8 cellular contexts compared by ENCODE assay signal in the genomic region with DNA sequence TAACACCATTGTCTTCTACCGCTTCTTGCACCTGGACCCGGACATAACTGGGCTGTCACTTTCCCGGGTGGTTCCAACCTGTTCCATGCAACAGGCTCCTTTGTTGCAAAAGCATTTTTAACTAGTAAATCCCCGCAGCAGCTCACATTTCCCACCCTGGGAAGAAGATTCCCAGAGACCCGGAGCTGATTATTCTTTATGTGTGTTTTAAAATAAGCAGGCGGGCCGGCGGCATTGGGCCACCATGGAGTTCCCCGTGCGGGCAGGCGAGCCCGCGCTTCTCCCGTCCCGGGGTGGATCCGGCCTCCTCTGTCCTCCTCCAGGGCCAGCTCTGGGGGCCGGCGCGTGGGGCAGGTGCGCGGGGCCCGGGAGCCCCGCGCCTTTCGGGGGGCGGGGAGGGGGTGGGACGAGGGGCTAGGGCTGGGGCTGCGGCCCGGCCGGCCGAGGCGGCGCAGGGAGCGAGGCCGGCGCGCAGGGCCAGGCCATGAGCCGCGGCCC. TPM values are rescaled to one million over a fixed set of nuclear protein-coding genes. Genes with fewer than 3 reads are reported as not detected.
DNase-seq lines count a peak whose midpoint lies in the region; ATAC-seq and TF ChIP-seq lines count a peak whose summit lies in the region.

No MANE protein-coding gene starts in this region.

- peaks cover 1% of the 10 kb centered on the region for H3K36me3 ChIP-seq in kidney epithelial cell (ENCODE audit: control insufficient read depth, insufficient read depth, low read length)
- H3K36me3 ChIP-seq in subcutaneous abdominal adipose tissue (ENCODE audit: control insufficient read depth in 5 of 5, insufficient read depth in 5 of 5, low read length in 5 of 5): peaks cover 4 to 17% (median 15%) of the 10 kb centered on the region in 5 donors

- H3K36me3 Mint-ChIP-seq in activated naive CD8-positive, alpha-beta T cell treated with anti-CD3 and anti-CD28 coated beads, Interleukin-2, amount 10 ng/mL, durations not matched to agents 7 days and 5 days: peaks cover 12% of the 10 kb centered on the region

- H3K4me1 ChIP-seq in subcutaneous abdominal adipose tissue (ENCODE audit: control insufficient read depth in 5 of 5, insufficient read depth in 5 of 5, low read length in 5 of 5): peaks cover 5 to 58% (median 53%) of the 10 kb centered on the region in 5 donors

- H3K9me3 ChIP-seq in subcutaneous abdominal adipose tissue (ENCODE audit: control insufficient read depth in 5 of 5, low read length in 5 of 5): no peaks in the 10 kb centered on the region

- no peak for DNase-seq in AG10803 (ENCODE audit: low read depth)
- peak in 1 of 2 experiments; percentile 17 for DNase-seq in HL-60 (ENCODE audit: low read depth in 1 of 2, low spot score in 1 of 2)
- peak; percentile 54 for DNase-seq in activated naive CD8-positive, alpha-beta T cell treated with anti-CD3 and anti-CD28 coated beads, Interleukin-2, amount 10 ng/mL, durations not matched to agents 7 days and 5 days
- no peak for DNase-seq in kidney epithelial cell (ENCODE audit: low read depth)
- no peak for DNase-seq in NCI-H187 treated with DMSO at 0.1 percent for 48 hours (lab: John Stamatoyannopoulos, UW)
- DNase-seq in NCI-H748 treated with DMSO at 0.1 percent for 48 hours (lab: John Stamatoyannopoulos, UW): no peak
- no peak for DNase-seq in NCI-H526 (lab: John Stamatoyannopoulos, UW)

- no peaks in the 10 kb centered on the region for H3K9me3 Mint-ChIP-seq in activated naive CD8-positive, alpha-beta T cell treated with anti-CD3 and anti-CD28 coated beads, Interleukin-2, amount 10 ng/mL, durations not matched to agents 7 days and 5 days

- H3K27ac ChIP-seq in HL-60 (replicated peaks) (peak overlapping the region; percentile 70), subcutaneous abdominal adipose tissue (ENCODE audit: low read depth, low read length) (no peak overlapping the region)

- H3K4me1 Mint-ChIP-seq in activated naive CD8-positive, alpha-beta T cell treated with anti-CD3 and anti-CD28 coated beads, Interleukin-2, amount 10 ng/mL, durations not matched to agents 7 days and 5 days: peaks cover 17% of the 10 kb centered on the region

- H3K27me3 ChIP-seq in HL-60 (ENCODE audit: insufficient read depth, poor library complexity, severe bottlenecking) (no peaks in the 10 kb centered on the region), kidney epithelial cell (ENCODE audit: control insufficient read depth, insufficient read depth, low read length) (no peaks in the 10 kb centered on the region), subcutaneous abdominal adipose tissue (ENCODE audit: control insufficient read depth in 5 of 5, insufficient read depth in 4 of 5, low read length in 5 of 5) (no peaks in the 10 kb centered on the region)

- POLR2A ChIA-PET in activated naive CD8-positive, alpha-beta T cell treated with anti-CD3 and anti-CD28 coated beads, Interleukin-2, amount 10 ng/mL, durations not matched to agents 7 days and 5 days (lab: Charles Lee): interaction anchor here (1.0 kb wide), 1 partner anchor 92 kb away, joined by 3 read pairs; a partner anchor contains a TSS

- H3K4me3 ChIP-seq in AG10803 (ENCODE audit: low read length) (peak overlapping the region; percentile 88), HL-60 (replicated peaks; ENCODE audit: insufficient read depth, low read length) (peak overlapping the region; percentile 57), kidney epithelial cell (ENCODE audit: low read depth, low read length) (peak overlapping the region; percentile 92), subcutaneous abdominal adipose tissue (ENCODE audit: low read depth in 1 of 5, low read length in 5 of 5) (peak overlapping the region; percentile 64 to 89 (median 75))

- ATAC-seq in activated naive CD8-positive, alpha-beta T cell treated with anti-CD3 and anti-CD28 coated beads, Interleukin-2, amount 10 ng/mL, durations not matched to agents 7 days and 5 days (ENCODE audit: low read depth): no peak

- peak overlapping the region; percentile 72 for H3K27ac Mint-ChIP-seq in activated naive CD8-positive, alpha-beta T cell treated with anti-CD3 and anti-CD28 coated beads, Interleukin-2, amount 10 ng/mL, durations not matched to agents 7 days and 5 days

- TF ChIP-seq CTCF in AG10803 (conservative IDR thresholded peaks at IDR 0.05; ENCODE audit: low read length): no peak
- TF ChIP-seq CTCF in HL-60 (IDR thresholded peaks at IDR 0.05; ENCODE audit: insufficient read depth, low read length): no peak
- TF ChIP-seq CTCF in kidney epithelial cell (IDR thresholded peaks at IDR 0.05; ENCODE audit: insufficient read depth, low read length, poor library complexity, severe bottlenecking): no peak

- H3K4me3 Mint-ChIP-seq in activated naive CD8-positive, alpha-beta T cell treated with anti-CD3 and anti-CD28 coated beads, Interleukin-2, amount 10 ng/mL, durations not matched to agents 7 days and 5 days: peak overlapping the region; percentile 87

- peak overlapping the region in 4 of 5 donors; percentile 60 to 90 (median 87) for H3K9ac ChIP-seq in subcutaneous abdominal adipose tissue (ENCODE audit: low read length in 5 of 5)

- no peaks in the 10 kb centered on the region for H3K27me3 Mint-ChIP-seq in activated naive CD8-positive, alpha-beta T cell treated with anti-CD3 and anti-CD28 coated beads, Interleukin-2, amount 10 ng/mL, durations not matched to agents 7 days and 5 days

RNA-seq across cellular contexts. Expression of a gene that starts 1.6 kb away (rescaled TPM):
- total RNA-seq in activated naive CD8-positive, alpha-beta T cell treated with anti-CD3 and anti-CD28 coated beads, Interleukin-2, amount 10 ng/mL, durations not matched to agents 7 days and 5 days: 10 to 100 TPM; 25.2 to 27.8 TPM
- 10.7 and 19.3 TPM in 2 replicates for total RNA-seq in kidney epithelial cell

RNA-seq across cellular contexts. Expression of a gene that starts 1.9 kb away (rescaled TPM):
- 10 to 100 TPM; 11.7 to 12.8 TPM for total RNA-seq in activated naive CD8-positive, alpha-beta T cell treated with anti-CD3 and anti-CD28 coated beads, Interleukin-2, amount 10 ng/mL, durations not matched to agents 7 days and 5 days
- 15.5 and 18.1 TPM in 2 replicates for total RNA-seq in kidney epithelial cell
